ENCODE assay signal across 8 cellular contexts in genomic region chr1:40392206-40392605, GRCh38. TPM values are rescaled to one million over a fixed set of nuclear protein-coding genes. Genes with fewer than 3 reads are reported as not detected.
DNase-seq lines count a peak whose midpoint lies in the region; ATAC-seq and TF ChIP-seq lines count a peak whose summit lies in the region.

No MANE protein-coding gene starts in this region.

- H2BK12ac ChIP-seq in mesenchymal stem cell (ENCODE audit: low read length in 2 of 2): no peak overlapping the region

- H2AFZ ChIP-seq in IMR-90 (replicated peaks; ENCODE audit: low read length, poor library complexity) (no peak overlapping the region), mesenchymal stem cell (ENCODE audit: low read depth, low read length) (no peak overlapping the region)

- H3K9me1 ChIP-seq in IMR-90 (ENCODE audit: insufficient read depth, low read length): peaks cover 12% of the 10 kb centered on the region

- H3K14ac ChIP-seq in IMR-90 (replicated peaks; ENCODE audit: low read depth, low read length): no peak overlapping the region; the same call in 1 of the 2 replicates
- H3K14ac ChIP-seq in mesenchymal stem cell (ENCODE audit: low read length in 2 of 2): no peak overlapping the region

- H4K8ac ChIP-seq in IMR-90 (ENCODE audit: low read depth in 2 of 2, low read length in 2 of 2) (no peak overlapping the region), mesenchymal stem cell (ENCODE audit: low read length) (no peak overlapping the region)

- peaks cover 32% of the 10 kb centered on the region; the same call in 1 of the 2 replicates for H4K20me1 ChIP-seq in IMR-90 (ENCODE audit: insufficient read depth, low read length)

- H3K4ac ChIP-seq in IMR-90 (ENCODE audit: low read depth, low read length) (0 out of 2 replicates have a peak overlapping the region, but pooled peaks have one; percentile 31), mesenchymal stem cell (ENCODE audit: low read depth in 1 of 2, low read length in 2 of 2) (no peak overlapping the region)

- H2BK5ac ChIP-seq in IMR-90 (ENCODE audit: low read depth, low read length, poor library complexity, severe bottlenecking) (peak overlapping the region; percentile 46), mesenchymal stem cell (ENCODE audit: low read depth, low read length, poor library complexity, severe bottlenecking) (no peak overlapping the region)

- DNase-seq in AG09309 (ENCODE audit: low read depth) (peak; percentile 63), IMR-90 (peak; percentile 88), astrocyte of the spinal cord (ENCODE audit: low read depth, low spot score) (peak; percentile 58), mesenchymal stem cell (peak; percentile 85), NCI-H1092 (lab: John Stamatoyannopoulos, UW) (no peak), GM19240 (ENCODE audit: insufficient read length, low spot score) (no peak), SW480 (ENCODE audit: low spot score) (no peak)

- H3K18ac ChIP-seq in IMR-90 (ENCODE audit: low read depth, low read length) (no peak overlapping the region), mesenchymal stem cell (ENCODE audit: low read depth in 1 of 2, low read length in 2 of 2) (no peak overlapping the region)

- intact Hi-C loops in IMR-90 (cut with micrococcal nuclease): no loop called here

- TF ChIP-seq POLR2A in IMR-90 (IDR thresholded peaks at IDR 0.05; ENCODE audit: low read depth, low read length): no peak

- TF ChIP-seq CTCF in AG09309 (IDR thresholded peaks at IDR 0.05; ENCODE audit: control insufficient read depth, insufficient read depth, low read depth, low read length, missing control alignments) (no peak), IMR-90 (conservative IDR thresholded peaks at IDR 0.05; ENCODE audit: low read depth, low read length) (no peak), astrocyte of the spinal cord (IDR thresholded peaks at IDR 0.05; ENCODE audit: low read depth, low read length) (no peak)

- no peak overlapping the region for H3K27ac ChIP-seq in IMR-90 (ENCODE audit: insufficient read depth, low read length)
- H3K27ac ChIP-seq in mesenchymal stem cell (ENCODE audit: low read length, poor library complexity, severe bottlenecking): no peak overlapping the region

- H3K23ac ChIP-seq in IMR-90 (ENCODE audit: low read depth, low read length) (no peak overlapping the region), mesenchymal stem cell (ENCODE audit: low read length in 2 of 2) (no peak overlapping the region)

- BruUV-seq in IMR-90 (replicated peaks; lab: Mats Ljungman, UMichigan): no TSS peak

- H3K79me1 ChIP-seq in IMR-90 (ENCODE audit: low read depth in 1 of 2, low read length in 2 of 2) (peaks cover 22 to 71% of the 10 kb centered on the region in 2 experiments), mesenchymal stem cell (replicated peaks; ENCODE audit: low read length, poor library complexity, severe bottlenecking) (peaks cover 29% of the 10 kb centered on the region)

- no peak for TF ChIP-seq RAD21 in IMR-90 (IDR thresholded peaks at IDR 0.05; ENCODE audit: low read length)

- CTCF ChIA-PET in IMR-90 (lab: Yijun Ruan, JAX): interaction anchor here (0.8 to 1.6 kb wide), 2 partner anchors 8 to 13 kb away, joined by 3 to 4 read pairs; no protein-coding TSS in a partner anchor

- H3K9ac ChIP-seq in IMR-90 (ENCODE audit: low read depth, low read length) (no peak overlapping the region), mesenchymal stem cell (ENCODE audit: low read length) (no peak overlapping the region)

- POLR2A ChIA-PET in IMR-90 (lab: Charles Lee; ENCODE audit: unreplicated experiment): no interaction called here

- H2AK5ac ChIP-seq in IMR-90 (ENCODE audit: low read depth, low read length): no peak overlapping the region
- no peak overlapping the region for H2AK5ac ChIP-seq in mesenchymal stem cell (ENCODE audit: low read length, severe bottlenecking)

- H4K5ac ChIP-seq in IMR-90 (ENCODE audit: low read depth, low read length): no peak overlapping the region

- H4K91ac ChIP-seq in IMR-90 (ENCODE audit: insufficient read depth, low read depth, low read length): no peak overlapping the region
- no peak overlapping the region for H4K91ac ChIP-seq in mesenchymal stem cell (ENCODE audit: low read length)

- H2BK15ac ChIP-seq in IMR-90 (ENCODE audit: low read depth, low read length) (no peak overlapping the region), mesenchymal stem cell (ENCODE audit: low read depth, poor library complexity, severe bottlenecking) (no peak overlapping the region)

- H2BK20ac ChIP-seq in IMR-90 (ENCODE audit: low read depth, low read length): no peak overlapping the region

- ATAC-seq in IMR-90 (ENCODE audit: low read depth) (peak; percentile 83), GM21723 (IDR thresholded peaks at IDR 0.05; ENCODE audit: unreplicated experiment) (no peak)

- no peaks in the 10 kb centered on the region for H3K9me3 ChIP-seq in IMR-90 (ENCODE audit: control insufficient read depth, insufficient read depth, low read length)
- no peaks in the 10 kb centered on the region for H3K9me3 ChIP-seq in mesenchymal stem cell (ENCODE audit: control insufficient read depth, low read length)

- H3K4me2 ChIP-seq in IMR-90 (ENCODE audit: low read depth, low read length) (peak overlapping the region; percentile 15; the same call in 1 of the 2 replicates), mesenchymal stem cell (ENCODE audit: low read length, poor library complexity, severe bottlenecking) (no peak overlapping the region)

- in situ Hi-C loops in IMR-90 (cut with MboI; ENCODE audit: low sequenced_read_pairs): no loop called here
- in situ Hi-C loops in astrocyte of the spinal cord (cut with HindIII; ENCODE audit: low sequenced_read_pairs): no loop called here

- H2AK9ac ChIP-seq in IMR-90 (replicated peaks; ENCODE audit: low read depth, low read length, poor library complexity): no peak overlapping the region

- H3K56ac ChIP-seq in IMR-90 (ENCODE audit: extremely low read depth, insufficient read depth, low read length): no peak overlapping the region

- 80% methylated on average over 1 of the region's 3 CpGs; no CpG with 5 or more reads in 1 of the 2 experiments for WGBS in IMR-90 (ENCODE audit: extremely low coverage in 2 of 2, insufficient read length in 1 of 2), 2 experiments
- 0% methylated on average over 3 of the region's 3 CpGs for WGBS in mesenchymal stem cell

- H3K4me3 ChIP-seq in AG09309 (ENCODE audit: control insufficient read depth, low read depth, low read length) (no peak overlapping the region), IMR-90 (ENCODE audit: insufficient read depth, low read depth, low read length) (no peak overlapping the region), astrocyte of the spinal cord (ENCODE audit: low read depth, low read length) (no peak overlapping the region), mesenchymal stem cell (ENCODE audit: insufficient read depth in 1 of 2, low read depth in 1 of 2, low read length in 2 of 2) (no peak overlapping the region)

- H3K4me1 ChIP-seq in IMR-90 (ENCODE audit: control insufficient read depth, insufficient read depth, low read length) (peaks cover 13% of the 10 kb centered on the region), mesenchymal stem cell (ENCODE audit: control insufficient read depth, insufficient read depth, low read depth, low read length) (peaks cover 2% of the 10 kb centered on the region)

- H3K36me3 ChIP-seq in IMR-90 (ENCODE audit: control insufficient read depth, insufficient read depth, low read length) (no peaks in the 10 kb centered on the region), mesenchymal stem cell (ENCODE audit: control insufficient read depth in 1 of 2, insufficient read depth in 2 of 2, low read depth in 1 of 2, low read length in 2 of 2) (no peaks in the 10 kb centered on the region)

- dilution Hi-C loops in IMR-90 (cut with HindIII; ENCODE audit: low sequenced_read_pairs, unreplicated experiment): no loop called here

- H2BK120ac ChIP-seq in IMR-90 (ENCODE audit: low read depth, low read length) (no peak overlapping the region), mesenchymal stem cell (ENCODE audit: low read depth, low read length) (no peak overlapping the region)

- H3K27me3 ChIP-seq in IMR-90 (ENCODE audit: control insufficient read depth, insufficient read depth, low read length) (no peaks in the 10 kb centered on the region), mesenchymal stem cell (ENCODE audit: control insufficient read depth in 1 of 2, insufficient read depth in 1 of 2, low read length in 2 of 2) (no peaks in the 10 kb centered on the region)

TF ChIP-seq in IMR-90, 13 proteins besides CTCF, POLR2A, EP300 and RAD21 (continues in another document):
- no peak for TF ChIP-seq SMC3 (IDR thresholded peaks at IDR 0.05; ENCODE audit: low read depth, low read length)
- no peak for TF ChIP-seq MAFK (IDR thresholded peaks at IDR 0.05; ENCODE audit: low read depth, low read length)
- TF ChIP-seq CHD1 (IDR thresholded peaks at IDR 0.05; ENCODE audit: low read depth, low read length): no peak
- TF ChIP-seq MAZ (IDR thresholded peaks at IDR 0.05; ENCODE audit: borderline replicate concordance, low read depth, low read length): no peak
- TF ChIP-seq NFE2L2 (IDR thresholded peaks at IDR 0.05; ENCODE audit: low read depth, low read length): no peak
- TF ChIP-seq CEBPB (IDR thresholded peaks at IDR 0.05; ENCODE audit: low read depth, low read length): no peak
- TF ChIP-seq, protein P1, sequence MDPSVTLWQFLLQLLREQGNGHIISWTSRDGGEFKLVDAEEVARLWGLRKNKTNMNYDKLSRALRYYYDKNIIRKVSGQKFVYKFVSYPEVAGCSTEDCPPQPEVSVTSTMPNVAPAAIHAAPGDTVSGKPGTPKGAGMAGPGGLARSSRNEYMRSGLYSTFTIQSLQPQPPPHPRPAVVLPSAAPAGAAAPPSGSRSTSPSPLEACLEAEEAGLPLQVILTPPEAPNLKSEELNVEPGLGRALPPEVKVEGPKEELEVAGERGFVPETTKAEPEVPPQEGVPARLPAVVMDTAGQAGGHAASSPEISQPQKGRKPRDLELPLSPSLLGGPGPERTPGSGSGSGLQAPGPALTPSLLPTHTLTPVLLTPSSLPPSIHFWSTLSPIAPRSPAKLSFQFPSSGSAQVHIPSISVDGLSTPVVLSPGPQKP (IDR thresholded peaks at IDR 0.05; ENCODE audit: borderline replicate concordance, low read depth, low read length): no peak
- TF ChIP-seq FOS (IDR thresholded peaks at IDR 0.05; ENCODE audit: low read depth, low read length): peak; percentile 41; the same call in 1 of the 2 replicates
- no peak for TF ChIP-seq BHLHE40 (IDR thresholded peaks at IDR 0.05; ENCODE audit: low read depth, low read length)

RNA-seq across cellular contexts. Expression of gene SMAP2, which starts 18.7 kb away (rescaled TPM):
- total RNA-seq in IMR-90 (2012; rRNA removed): 30.1 and 33.6 TPM in 2 replicates
- 29.1 and 31.0 TPM in 2 replicates for polyA plus RNA-seq in IMR-90 (2012; rRNA removed)
- polyA plus RNA-seq in IMR-90 (2012; cell fraction: cytosol; rRNA removed): 15.8 and 20.4 TPM in 2 replicates
- polyA plus RNA-seq in IMR-90 (2012; cell fraction: nucleus; rRNA removed; ENCODE audit: low replicate concordance): 20.5 and 30.1 TPM in 2 replicates
- 24.8 TPM for polyA plus RNA-seq in mesenchymal stem cell (2013, experiment 1 of 2)
- polyA plus RNA-seq in mesenchymal stem cell (2013, experiment 2 of 2): 25.6 TPM

RNA-seq across cellular contexts. Expression of gene ZFP69B, which starts 58.1 kb away (rescaled TPM):
- total RNA-seq in IMR-90 (2012; rRNA removed): 6.8 and 8.1 TPM in 2 replicates
- polyA plus RNA-seq in IMR-90 (2012; rRNA removed): 2.2 and 3.1 TPM in 2 replicates
- polyA plus RNA-seq in IMR-90 (2012; cell fraction: cytosol; rRNA removed): 0.69 and 0.91 TPM in 2 replicates
- 0.83 and 3.1 TPM in 2 replicates for polyA plus RNA-seq in IMR-90 (2012; cell fraction: nucleus; rRNA removed; ENCODE audit: low replicate concordance)
- 2.9 TPM for polyA plus RNA-seq in mesenchymal stem cell (2013, experiment 1 of 2)
- 2.5 TPM for polyA plus RNA-seq in mesenchymal stem cell (2013, experiment 2 of 2)

Comparison
In these comparisons a context has a peak if more than half of its experiments do, and no peak if none do; other contexts are left out.
1. DNase-seq: peak in AG09309 (single experiment), IMR-90 (single experiment), astrocyte of the spinal cord (single experiment) and mesenchymal stem cell (single experiment); none in NCI-H1092 (single experiment), GM19240 (single experiment) and SW480 (single experiment).